15 cellular contexts compared by ENCODE assay signal in the genomic region with DNA sequence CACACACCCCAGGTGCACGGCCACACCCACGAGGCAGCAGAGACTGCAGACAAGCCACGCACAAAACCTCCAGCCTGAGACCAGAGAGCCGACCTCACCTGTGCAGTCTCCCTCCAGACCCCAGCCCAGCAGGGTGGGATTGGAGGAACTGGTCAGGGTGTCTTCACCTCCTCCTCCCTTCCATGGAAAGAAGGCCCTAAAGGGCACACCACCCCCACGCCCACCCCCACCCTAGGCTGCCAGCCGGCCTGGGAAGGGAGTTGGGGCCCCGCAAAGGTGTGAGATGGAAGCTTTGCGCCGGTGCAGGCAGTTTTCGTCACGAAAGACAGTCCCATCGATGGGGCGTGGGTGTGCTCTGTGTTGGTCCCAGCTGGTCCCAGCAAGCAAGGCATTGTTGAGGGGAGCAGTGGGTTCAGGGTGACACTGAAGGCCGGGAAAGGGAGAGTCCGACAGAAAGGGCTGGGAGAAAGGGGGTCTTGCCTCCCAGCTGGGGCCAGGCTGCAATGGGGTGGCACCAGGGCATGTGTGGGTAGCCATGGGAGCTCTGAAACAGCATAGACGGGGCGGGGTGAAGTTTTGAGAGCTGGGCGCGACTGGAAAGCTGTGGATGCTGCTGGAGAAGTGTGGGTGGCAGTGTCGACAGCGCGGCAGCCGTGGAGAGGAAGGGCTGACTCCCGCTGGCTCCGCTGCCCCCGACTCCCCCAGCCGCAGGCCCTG.
DNase-seq lines count a peak whose midpoint lies in the region; ATAC-seq, FAIRE-seq and TF ChIP-seq lines count a peak whose summit lies in the region.
"Had no signal": no experiment of that assay in that cellular context is flagged by ENCODE, and none has a peak within 500 bp of the region (broad histone marks: within the 10 kb centered on the region; RNA-seq: fewer than 3 reads in every experiment).

No MANE protein-coding gene starts in this region.

- H3K4ac ChIP-seq in H1 (replicated peaks; ENCODE audit: insufficient read length, low read depth, low read length) = no peak overlapping the region

- H4K8ac ChIP-seq in H1 (ENCODE audit: extremely low read depth, insufficient read depth, low read length) = peak overlapping the region; percentile 57; the same call in 1 of the 2 replicates

- H3K27ac ChIP-seq in H1 (ENCODE audit: low read depth, low read length) = no peak overlapping the region
- H3K27ac ChIP-seq: BLaER1 treated with 17β-estradiol and CSF1 and Interleukin-3, amounts not matched to agents 10 nM and 100 nM had no signal

- no peak for FAIRE-seq in H1 (lab: Jason Lieb, UNC)
- FAIRE-seq: GM19239 had no signal

- no peak for TF ChIP-seq EP300 in H1 (IDR thresholded peaks at IDR 0.05; ENCODE audit: borderline replicate concordance in 1 of 2, low read depth in 2 of 2, low read length in 2 of 2)

- CTCF ChIA-PET in H1 (lab: Charles Lee; ENCODE audit: partially characterized antibody) = no interaction called here

- H3K23me2 ChIP-seq in H1 (ENCODE audit: low read depth, low read length) = no peaks in the 10 kb centered on the region

- TF ChIP-seq POLR2A in H1 (IDR thresholded peaks at IDR 0.05; ENCODE audit: control extremely low read depth in 1 of 2, low read depth in 2 of 2, low read length in 2 of 2) = no peak

- no peak for TF ChIP-seq CTCF in H1 (IDR thresholded peaks at IDR 0.05; ENCODE audit: control extremely low read depth in 1 of 3, insufficient read depth in 1 of 3, low read depth in 1 of 3, low read length in 3 of 3)

- no peak overlapping the region for H3K4me3 ChIP-seq in H7 (ENCODE audit: insufficient read depth, low read depth, low read length)
- no peak overlapping the region for H3K4me3 ChIP-seq in H1 (ENCODE audit: extremely low read depth in 1 of 4, insufficient read depth in 2 of 4, low read depth in 3 of 4, low read length in 4 of 4)
- H3K4me3 ChIP-seq: BLaER1 treated with 17β-estradiol and CSF1 and Interleukin-3, amounts not matched to agents 10 nM and 100 nM; GM23338 had no signal

- H2BK120ac ChIP-seq in H1 (replicated peaks; ENCODE audit: low read depth, low read length) = no peak overlapping the region

- H3K9me3 ChIP-seq in H1 (ENCODE audit: insufficient read depth in 2 of 2, low read depth in 1 of 2, low read length in 1 of 2) = no peaks in the 10 kb centered on the region
- H3K9me3 ChIP-seq: BLaER1 treated with 17β-estradiol and CSF1 and Interleukin-3, amounts not matched to agents 10 nM and 100 nM had no signal

- intact Hi-C loops in posterior vena cava (cut with DNase I) = no loop called here

- H3K27me3 ChIP-seq in H7 (ENCODE audit: control insufficient read depth, insufficient read depth, low read length) = no peaks in the 10 kb centered on the region
- H3K27me3 ChIP-seq in H1 (replicated peaks in 1 of 4; ENCODE audit: control insufficient read depth in 3 of 4, extremely low read depth in 1 of 4, insufficient read depth in 3 of 4, low read length in 3 of 4) = no peaks in the 10 kb centered on the region
- H3K27me3 ChIP-seq: BLaER1 treated with 17β-estradiol and CSF1 and Interleukin-3, amounts not matched to agents 10 nM and 100 nM had no signal

- H3K4me1 ChIP-seq in H1 (replicated peaks in 1 of 4; ENCODE audit: control insufficient read depth in 3 of 4, insufficient read depth in 4 of 4, low read length in 3 of 4) = peaks cover 0 to 4% (median 2%) of the 10 kb centered on the region in 4 experiments; a peak in 2 of 7 replicates

- no peak for ATAC-seq in HG03378 (IDR thresholded peaks at IDR 0.05; ENCODE audit: unreplicated experiment)
- ATAC-seq: CD8-positive, alpha-beta T cell; GM23338 had no signal

- no peak for TF ChIP-seq RAD21 in H1 (IDR thresholded peaks at IDR 0.05 in 1 of 2, conservative IDR thresholded peaks at IDR 0.05 in 1 of 2; ENCODE audit: low read depth in 2 of 2, low read length in 2 of 2)

- DNase-seq in H7 (peak; percentile 36), H1 (ENCODE audit: low read depth in 1 of 2, low spot score in 2 of 2) (no peak), mesenteric fat pad (ENCODE audit: low spot score) (peak; percentile 80), posterior vena cava (ENCODE audit: low spot score) (peak; percentile 65), NCI-H2196 (lab: John Stamatoyannopoulos, UW; ENCODE audit: unreplicated experiment) (no peak), NCI-H1048 (lab: John Stamatoyannopoulos, UW) (no peak)
- DNase-seq: Calu3; CD8-positive, alpha-beta T cell; DMS79 treated with DMSO at 0.1 percent for 48 hours; GF-D8; H9 had no signal

- WGBS in H1 (ENCODE audit: extremely low coverage in 1 of 2, insufficient coverage in 1 of 2, insufficient read length in 1 of 2, insufficient replicate concordance in 2 of 2, low coverage in 1 of 2, low lambda C conversion rate in 2 of 2, missing lambda C conversion rate in 1 of 2), 2 experiments = 93% methylated on average over 21 of the region's 27 CpGs; no CpG with 5 or more reads in 1 of the 2 experiments

- POLR2A ChIA-PET in H1 (lab: Charles Lee; ENCODE audit: partially characterized antibody) = no interaction called here

- no peak overlapping the region for H3K23ac ChIP-seq in H1 (ENCODE audit: insufficient read length)

- H4K20me1 ChIP-seq in H1 (replicated peaks in 1 of 2; ENCODE audit: control insufficient read depth in 1 of 2, insufficient read depth in 2 of 2, low read length in 2 of 2) = no peaks in the 10 kb centered on the region
- H4K20me1 ChIP-seq: BLaER1 treated with 17β-estradiol and CSF1 and Interleukin-3, amounts not matched to agents 10 nM and 100 nM had no signal

- no peak overlapping the region for H2BK20ac ChIP-seq in H1 (ENCODE audit: low read length)

- no peaks in the 10 kb centered on the region for H3K36me3 ChIP-seq in H7 (replicated peaks; ENCODE audit: control insufficient read depth, insufficient read depth, low read length)
- H3K36me3 ChIP-seq in H1 (ENCODE audit: control insufficient read depth in 2 of 4, insufficient read depth in 4 of 4, low read length in 3 of 4) = no peaks in the 10 kb centered on the region
- H3K36me3 ChIP-seq: BLaER1 treated with 17β-estradiol and CSF1 and Interleukin-3, amounts not matched to agents 10 nM and 100 nM had no signal

- H2AFZ ChIP-seq in H1 (ENCODE audit: low read length) = no peak overlapping the region
- H2AFZ ChIP-seq: GM23338 had no signal

- no peak overlapping the region for H3K14ac ChIP-seq in H1 (ENCODE audit: insufficient read length)

- H2AK5ac ChIP-seq in H1 (ENCODE audit: low read depth, low read length) = no peak overlapping the region

- no peak overlapping the region for H3K4me2 ChIP-seq in H1 (ENCODE audit: insufficient read depth in 1 of 2, low read depth in 2 of 2, low read length in 2 of 2)
- H3K4me2 ChIP-seq: BLaER1 treated with 17β-estradiol and CSF1 and Interleukin-3, amounts not matched to agents 10 nM and 100 nM; GM23338 had no signal

- no peak overlapping the region for H4K91ac ChIP-seq in H1 (replicated peaks; ENCODE audit: insufficient read length, low read length)

- H3K18ac ChIP-seq in H1 (ENCODE audit: extremely low read depth, low read length) = no peak overlapping the region

- H2BK5ac ChIP-seq in H1 (ENCODE audit: low read depth, low read length) = no peak overlapping the region

- no peak overlapping the region for H2BK15ac ChIP-seq in H1 (ENCODE audit: low read length)

- no peak overlapping the region for H3K56ac ChIP-seq in H1 (replicated peaks; ENCODE audit: insufficient read length, low read depth, low read length)

- H2BK12ac ChIP-seq in H1 (ENCODE audit: low read depth, low read length) = no peak overlapping the region

- H3K9ac ChIP-seq in H1 (replicated peaks in 1 of 4; ENCODE audit: extremely low read depth in 1 of 4, low read depth in 3 of 4, low read length in 3 of 4) = no peak overlapping the region
- H3K9ac ChIP-seq: BLaER1 treated with 17β-estradiol and CSF1 and Interleukin-3, amounts not matched to agents 10 nM and 100 nM had no signal

- H3K79me2 ChIP-seq in H1 (ENCODE audit: control insufficient read depth in 1 of 2, insufficient read depth in 2 of 2, low read length in 2 of 2) = no peaks in the 10 kb centered on the region

- H4K5ac ChIP-seq in H1 (ENCODE audit: insufficient read length, low read depth, low read length) = no peak overlapping the region

- no peaks in the 10 kb centered on the region for H3K79me1 ChIP-seq in H1 (ENCODE audit: low read depth, low read length)

TF ChIP-seq in H1, 55 proteins besides CTCF, POLR2A, EP300 and RAD21 (continues in another document):
- TF ChIP-seq TEAD4 (IDR thresholded peaks at IDR 0.05; ENCODE audit: low read depth, low read length) = no peak
- no peak for TF ChIP-seq POLR2AphosphoS5 (IDR thresholded peaks at IDR 0.05; ENCODE audit: low read depth, low read length)
- TF ChIP-seq JUN (IDR thresholded peaks at IDR 0.05; ENCODE audit: low read depth, low read length) = no peak
- no peak for TF ChIP-seq CHD1 (IDR thresholded peaks at IDR 0.05; ENCODE audit: low read depth, low read length)
- no peak for TF ChIP-seq TAF1 (IDR thresholded peaks at IDR 0.05; ENCODE audit: low read depth, low read length)
- TF ChIP-seq TCF12 (IDR thresholded peaks at IDR 0.05; ENCODE audit: low read depth, low read length) = no peak
- no peak for TF ChIP-seq RNF2 (IDR thresholded peaks at IDR 0.05; ENCODE audit: borderline replicate concordance, low read depth, low read length, missing control alignments, poor library complexity, severe bottlenecking)
- no peak for TF ChIP-seq SP1 (IDR thresholded peaks at IDR 0.05; ENCODE audit: low read depth, low read length)
- TF ChIP-seq, protein P1, sequence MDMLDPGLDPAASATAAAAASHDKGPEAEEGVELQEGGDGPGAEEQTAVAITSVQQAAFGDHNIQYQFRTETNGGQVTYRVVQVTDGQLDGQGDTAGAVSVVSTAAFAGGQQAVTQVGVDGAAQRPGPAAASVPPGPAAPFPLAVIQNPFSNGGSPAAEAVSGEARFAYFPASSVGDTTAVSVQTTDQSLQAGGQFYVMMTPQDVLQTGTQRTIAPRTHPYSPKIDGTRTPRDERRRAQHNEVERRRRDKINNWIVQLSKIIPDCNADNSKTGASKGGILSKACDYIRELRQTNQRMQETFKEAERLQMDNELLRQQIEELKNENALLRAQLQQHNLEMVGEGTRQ (IDR thresholded peaks at IDR 0.05; ENCODE audit: low read length) = no peak
- no peak for TF ChIP-seq CTBP2 (IDR thresholded peaks at IDR 0.05; ENCODE audit: borderline replicate concordance, insufficient read depth, insufficient read length, low read length)
- no peak for TF ChIP-seq SP2 (IDR thresholded peaks at IDR 0.05; ENCODE audit: low read length)
- TF ChIP-seq YY1 (IDR thresholded peaks at IDR 0.05; ENCODE audit: low read depth, low read length) = no peak

Comparison
In these comparisons a context has a peak if more than half of its experiments do, and no peak if none do; other contexts are left out.
1. DNase-seq: peak in H7 (single experiment), mesenteric fat pad (single experiment) and posterior vena cava (single experiment); none in H1 (0 of 2), NCI-H2196 (single experiment) and NCI-H1048 (single experiment).